9 cellular contexts compared by ENCODE assay signal in genomic region chr6:108736832-108737231, GRCh38.
DNase-seq lines count a peak whose midpoint lies in the region; ATAC-seq and TF ChIP-seq lines count a peak whose summit lies in the region.
"Had no signal": no experiment of that assay in that cellular context is flagged by ENCODE, and none has a peak within 500 bp of the region (broad histone marks: within the 10 kb centered on the region; RNA-seq: fewer than 3 reads in every experiment).

No MANE protein-coding gene starts in this region.

- H3K4me1 ChIP-seq in mesenchymal stem cell (ENCODE audit: control insufficient read depth, insufficient read depth, low read depth, low read length), result peaks cover 9% of the 10 kb centered on the region

- H3K14ac ChIP-seq in mesenchymal stem cell (ENCODE audit: low read length in 2 of 2), result no peak overlapping the region

- DNase-seq in CD1c-positive myeloid dendritic cell (ENCODE audit: extremely low spot score), result peak; percentile 72
- DNase-seq in MG63, result peak; percentile 87
- peak; percentile 85 for DNase-seq in coronary artery (ENCODE audit: low spot score)
- peak; percentile 84 for DNase-seq in mesenchymal stem cell
- DNase-seq in stimulated activated CD4-positive, alpha-beta T cell treated with anti-CD3 and anti-CD28 coated beads, Interleukin-2, amount 100 ng/mL, for 24 hours, result no peak
- DNase-seq in GM19238 (ENCODE audit: insufficient read length, low spot score), result no peak
- DNase-seq in NCI-H510A treated with DMSO at 0.1 percent for 48 hours (lab: John Stamatoyannopoulos, UW), result no peak
- DNase-seq: KBM-7 had no signal

- WGBS in mesenchymal stem cell, result 20% methylated on average over 4 of the region's 4 CpGs

- ATAC-seq in HG03025 (IDR thresholded peaks at IDR 0.05; ENCODE audit: low FRiP score, unreplicated experiment), result no peak

- peak overlapping the region; percentile 20 for H3K9ac ChIP-seq in mesenchymal stem cell (ENCODE audit: low read length)

- no peaks in the 10 kb centered on the region for H3K79me1 ChIP-seq in mesenchymal stem cell (replicated peaks; ENCODE audit: low read length, poor library complexity, severe bottlenecking)

- no peak overlapping the region for H2AFZ ChIP-seq in mesenchymal stem cell (ENCODE audit: low read depth, low read length)

- H3K18ac ChIP-seq in mesenchymal stem cell (ENCODE audit: low read depth in 1 of 2, low read length in 2 of 2), result no peak overlapping the region

- H2BK5ac ChIP-seq in mesenchymal stem cell (ENCODE audit: low read depth, low read length, poor library complexity, severe bottlenecking), result no peak overlapping the region

- H3K4me3 ChIP-seq in MG63, result no peak overlapping the region
- H3K4me3 ChIP-seq in coronary artery, result no peak overlapping the region
- H3K4me3 ChIP-seq in mesenchymal stem cell (ENCODE audit: insufficient read depth in 1 of 2, low read depth in 1 of 2, low read length in 2 of 2), result no peak overlapping the region

- no peak overlapping the region for H2BK120ac ChIP-seq in mesenchymal stem cell (ENCODE audit: low read depth, low read length)

- H3K9me3 ChIP-seq in MG63 (no peaks in the 10 kb centered on the region), mesenchymal stem cell (ENCODE audit: control insufficient read depth, low read length) (no peaks in the 10 kb centered on the region)

- H2AK5ac ChIP-seq in mesenchymal stem cell (ENCODE audit: low read length, severe bottlenecking), result no peak overlapping the region

- no peak for TF ChIP-seq CTCF in coronary artery (IDR thresholded peaks at IDR 0.05)

- H3K23ac ChIP-seq in mesenchymal stem cell (ENCODE audit: low read length in 2 of 2), result no peak overlapping the region

- no peak overlapping the region for H2BK12ac ChIP-seq in mesenchymal stem cell (ENCODE audit: low read length in 2 of 2)

- H3K27ac ChIP-seq in coronary artery (peak overlapping the region; percentile 78 to 87), mesenchymal stem cell (ENCODE audit: low read length, poor library complexity, severe bottlenecking) (no peak overlapping the region)

- no peaks in the 10 kb centered on the region for H3K27me3 ChIP-seq in MG63
- no peaks in the 10 kb centered on the region for H3K27me3 ChIP-seq in mesenchymal stem cell (ENCODE audit: control insufficient read depth in 1 of 2, insufficient read depth in 1 of 2, low read length in 2 of 2)

- no peak overlapping the region for H2BK15ac ChIP-seq in mesenchymal stem cell (ENCODE audit: low read depth, poor library complexity, severe bottlenecking)

- no peak overlapping the region for H3K4me2 ChIP-seq in mesenchymal stem cell (ENCODE audit: low read length, poor library complexity, severe bottlenecking)

- H4K8ac ChIP-seq in mesenchymal stem cell (ENCODE audit: low read length), result no peak overlapping the region

- H3K4ac ChIP-seq in mesenchymal stem cell (ENCODE audit: low read depth in 1 of 2, low read length in 2 of 2), result no peak overlapping the region

- no peak overlapping the region for H4K91ac ChIP-seq in mesenchymal stem cell (ENCODE audit: low read length)

- H3K36me3 ChIP-seq in MG63 (no peaks in the 10 kb centered on the region), mesenchymal stem cell (ENCODE audit: control insufficient read depth in 1 of 2, insufficient read depth in 2 of 2, low read depth in 1 of 2, low read length in 2 of 2) (no peaks in the 10 kb centered on the region)

Comparison
In these comparisons a context has a peak if more than half of its experiments do, and no peak if none do; other contexts are left out.
1. DNase-seq: peak in CD1c-positive myeloid dendritic cell (single experiment), MG63 (single experiment), coronary artery (single experiment) and mesenchymal stem cell (single experiment); none in stimulated activated CD4-positive, alpha-beta T cell treated with anti-CD3 and anti-CD28 coated beads, Interleukin-2, amount 100 ng/mL, for 24 hours (0 of 2), GM19238 (single experiment) and NCI-H510A treated with DMSO at 0.1 percent for 48 hours (single experiment).